In genomic region chr1:154183045-154183968, GRCh38 we compare ENCODE assay signal across 8 cellular contexts. TPM values are rescaled to one million over a fixed set of nuclear protein-coding genes. Genes with fewer than 3 reads are reported as not detected.
DNase-seq lines count a peak whose midpoint lies in the region; ATAC-seq lines count a peak whose summit lies in the region.

No MANE protein-coding gene starts in this region.

- ATAC-seq in GM19468 (IDR thresholded peaks at IDR 0.05; ENCODE audit: extremely low read depth, unreplicated experiment), result peak; percentile 74

- H3K27ac ChIP-seq in effector memory CD4-positive, alpha-beta T cell (ENCODE audit: insufficient read depth, low read length, poor library complexity, severe bottlenecking), result peak overlapping the region; percentile 88

- no peaks in the 10 kb centered on the region for H3K36me3 ChIP-seq in effector memory CD4-positive, alpha-beta T cell (ENCODE audit: control insufficient read depth, insufficient read depth, low read length)

- peak overlapping the region; percentile 83 for H3K4me3 ChIP-seq in effector memory CD4-positive, alpha-beta T cell (ENCODE audit: insufficient read depth, low read depth, low read length, poor library complexity, severe bottlenecking)

- DNase-seq in CMK (ENCODE audit: low read depth), result peak; percentile 97
- DNase-seq in HT-29 (ENCODE audit: low spot score), result peak; percentile 98
- DNase-seq in NK-92 treated with Interleukin-12 subunit alpha and Interleukin-12 subunit beta, amount 100 ng/mL, for 24 hours (lab: John Stamatoyannopoulos, UW), result peak; percentile 89
- DNase-seq in activated CD8-positive, alpha-beta memory T cell treated with anti-CD3 and anti-CD28 coated beads for 4 hours (ENCODE audit: low read depth in 2 of 2), result peak; percentile 83 to 89
- peak; percentile 86 to 93 (median 90) for DNase-seq in effector memory CD4-positive, alpha-beta T cell
- peak; percentile 96 for DNase-seq in medulla oblongata (ENCODE audit: extremely low spot score)
- DNase-seq in stimulated activated CD4-positive, alpha-beta T cell treated with anti-CD3 and anti-CD28 coated beads, TNF-alpha, amount 100 ng/mL, for 48 hours (ENCODE audit: low read depth in 3 of 3), result peak; percentile 91 to 93 (median 92)

- no peaks in the 10 kb centered on the region for H3K27me3 ChIP-seq in effector memory CD4-positive, alpha-beta T cell (replicated peaks; ENCODE audit: control insufficient read depth, insufficient read depth, low read length, poor library complexity, severe bottlenecking)

- peaks cover 38% of the 10 kb centered on the region for H3K4me1 ChIP-seq in effector memory CD4-positive, alpha-beta T cell (ENCODE audit: control insufficient read depth, insufficient read depth, low read length, poor library complexity, severe bottlenecking)

- no peaks in the 10 kb centered on the region for H3K9me3 ChIP-seq in effector memory CD4-positive, alpha-beta T cell (ENCODE audit: control insufficient read depth, low read length)

RNA-seq across cellular contexts. Expression of gene TPM3, which starts 8.6 kb away (rescaled TPM):
- 308 and 315 TPM in 2 replicates for total RNA-seq in HT-29 (2014; rRNA removed; shearing (Covaris generic))

RNA-seq across cellular contexts. Expression of gene CFAP141, which starts 22.8 kb away (rescaled TPM):
- total RNA-seq in HT-29 (2014; rRNA removed; shearing (Covaris generic)), result not detected in 2 replicates

RNA-seq across cellular contexts. Expression of gene NUP210L, which starts 28.4 kb away (rescaled TPM):
- total RNA-seq in HT-29 (2014; rRNA removed; shearing (Covaris generic)), result not detected in 2 replicates

RNA-seq across cellular contexts. Expression of gene UBAP2L, which starts 37.4 kb away (rescaled TPM):
- 73.0 and 74.9 TPM in 2 replicates for total RNA-seq in HT-29 (2014; rRNA removed; shearing (Covaris generic))

Comparison
In these comparisons a context has a peak if more than half of its experiments do, and no peak if none do; other contexts are left out.
1. Peak in every context shown above with its lines: DNase-seq, ATAC-seq, H3K4me3 ChIP-seq and H3K27ac ChIP-seq.